Comparison of ENCODE assay signal across 7 cellular contexts in genomic region chr3:43893721-43894120, GRCh38.
DNase-seq lines count a peak whose midpoint lies in the region; ATAC-seq and TF ChIP-seq lines count a peak whose summit lies in the region.

No MANE protein-coding gene starts in this region.

- peaks cover 53 to 63% of the 10 kb centered on the region in 2 donors for H3K27me3 Mint-ChIP-seq in T-cell

- peak overlapping the region; percentile 54 to 68 (median 63) for H3K4me3 Mint-ChIP-seq in T-cell

- H3K4me1 Mint-ChIP-seq in T-cell, result peaks cover 7 to 12% (median 11%) of the 10 kb centered on the region in 3 donors

- H3K27ac ChIP-seq in GM23248 (peak overlapping the region; percentile 55), foreskin keratinocyte (no peak overlapping the region), smooth muscle cell (ENCODE audit: low read depth) (no peak overlapping the region)

- peak overlapping the region; percentile 78 for H3K9ac ChIP-seq in GM23248
- H3K9ac ChIP-seq in smooth muscle cell (ENCODE audit: low read depth), result no peak overlapping the region

- DNase-seq in GM23248 (peak; percentile 70), T-cell (no peak), foreskin keratinocyte (no peak), smooth muscle cell (lab: John Stamatoyannopoulos, UW; ENCODE audit: unreplicated experiment) (no peak), pons (ENCODE audit: low spot score) (no peak), posterior vena cava (ENCODE audit: low spot score) (no peak)

- intact Hi-C loops in posterior vena cava (cut with DNase I), result no loop called here

- WGBS in GM23248 (ENCODE audit: low coverage in 1 of 2, low lambda C conversion rate in 2 of 2, missing lambda C conversion rate in 2 of 2), 2 experiments, result 2 to 3% methylated on average over 10 to 14 of the region's 14 CpGs
- WGBS in smooth muscle cell (ENCODE audit: low lambda C conversion rate), result 9% methylated on average over 14 of the region's 14 CpGs

- no peaks in the 10 kb centered on the region for H3K36me3 Mint-ChIP-seq in T-cell

- no peaks in the 10 kb centered on the region for H3K27me3 ChIP-seq in GM23248 (replicated peaks; ENCODE audit: insufficient read depth)
- no peaks in the 10 kb centered on the region for H3K27me3 ChIP-seq in foreskin keratinocyte
- H3K27me3 ChIP-seq in smooth muscle cell (ENCODE audit: low read depth), result peaks cover 26% of the 10 kb centered on the region

- peaks cover 5% of the 10 kb centered on the region; the same call in 1 of the 2 replicates for H3F3A ChIP-seq in GM23248 (ENCODE audit: insufficient read depth)
- H3F3A ChIP-seq in smooth muscle cell (ENCODE audit: low read depth), result no peaks in the 10 kb centered on the region

- peak overlapping the region; percentile 91 for H2AFZ ChIP-seq in GM23248
- H2AFZ ChIP-seq in smooth muscle cell (ENCODE audit: low read depth), result peak overlapping the region; percentile 75

- H3K4me1 ChIP-seq in GM23248 (ENCODE audit: insufficient read depth), result no peaks in the 10 kb centered on the region
- peaks cover 12% of the 10 kb centered on the region for H3K4me1 ChIP-seq in foreskin keratinocyte
- H3K4me1 ChIP-seq in smooth muscle cell (ENCODE audit: low read depth), result peaks cover 5% of the 10 kb centered on the region

- no peaks in the 10 kb centered on the region for H3K9me3 Mint-ChIP-seq in T-cell

- CTCF ChIA-PET in T-cell (lab: Charles Lee), result interaction anchor here in 1 of 2 donors (0.5 to 0.6 kb wide), 2 partner anchors 70 to 294 kb away, joined by 3 to 9 read pairs; no protein-coding TSS in a partner anchor

- peak overlapping the region; percentile 76 for H3K4me3 ChIP-seq in GM23248
- H3K4me3 ChIP-seq in smooth muscle cell, result peak overlapping the region; percentile 55

- in situ Hi-C loops in GM23248 (cut with MboI), result no loop called here

- H3K79me2 ChIP-seq in GM23248 (ENCODE audit: insufficient read depth) (no peaks in the 10 kb centered on the region), smooth muscle cell (ENCODE audit: low read depth) (no peaks in the 10 kb centered on the region)

- H3K27ac Mint-ChIP-seq in T-cell, result no peak overlapping the region

- H3K9me3 ChIP-seq in GM23248 (ENCODE audit: low read depth), result no peaks in the 10 kb centered on the region
- no peaks in the 10 kb centered on the region for H3K9me3 ChIP-seq in smooth muscle cell (replicated peaks; ENCODE audit: low read depth)

- H3K4me2 ChIP-seq in GM23248 (ENCODE audit: unreplicated experiment) (peak overlapping the region; percentile 87), smooth muscle cell (peak overlapping the region; percentile 85)

- no peaks in the 10 kb centered on the region for H3K9me2 ChIP-seq in GM23248 (ENCODE audit: insufficient read depth)

- H4K20me1 ChIP-seq in GM23248 (ENCODE audit: insufficient read depth), result no peaks in the 10 kb centered on the region
- H4K20me1 ChIP-seq in smooth muscle cell (ENCODE audit: low read depth), result no peaks in the 10 kb centered on the region

- POLR2A ChIA-PET in T-cell (lab: Charles Lee), result no interaction called here

- H3K36me3 ChIP-seq in GM23248 (ENCODE audit: low read depth) (no peaks in the 10 kb centered on the region), smooth muscle cell (ENCODE audit: low read depth) (no peaks in the 10 kb centered on the region)

- no peak for ATAC-seq in T-cell (replicated peaks in 1 of 4)
- peak; percentile 55 for ATAC-seq in foreskin keratinocyte
- ATAC-seq in GM21528 (IDR thresholded peaks at IDR 0.05; ENCODE audit: low FRiP score, unreplicated experiment), result no peak

- no peak for TF ChIP-seq CTCF in foreskin keratinocyte (conservative IDR thresholded peaks at IDR 0.05)
- TF ChIP-seq CTCF in smooth muscle cell (IDR thresholded peaks at IDR 0.05; ENCODE audit: borderline replicate concordance, insufficient read depth, poor library complexity, severe bottlenecking), result no peak
